ENCODE assay signal across 1 cellular context in the genomic region with DNA sequence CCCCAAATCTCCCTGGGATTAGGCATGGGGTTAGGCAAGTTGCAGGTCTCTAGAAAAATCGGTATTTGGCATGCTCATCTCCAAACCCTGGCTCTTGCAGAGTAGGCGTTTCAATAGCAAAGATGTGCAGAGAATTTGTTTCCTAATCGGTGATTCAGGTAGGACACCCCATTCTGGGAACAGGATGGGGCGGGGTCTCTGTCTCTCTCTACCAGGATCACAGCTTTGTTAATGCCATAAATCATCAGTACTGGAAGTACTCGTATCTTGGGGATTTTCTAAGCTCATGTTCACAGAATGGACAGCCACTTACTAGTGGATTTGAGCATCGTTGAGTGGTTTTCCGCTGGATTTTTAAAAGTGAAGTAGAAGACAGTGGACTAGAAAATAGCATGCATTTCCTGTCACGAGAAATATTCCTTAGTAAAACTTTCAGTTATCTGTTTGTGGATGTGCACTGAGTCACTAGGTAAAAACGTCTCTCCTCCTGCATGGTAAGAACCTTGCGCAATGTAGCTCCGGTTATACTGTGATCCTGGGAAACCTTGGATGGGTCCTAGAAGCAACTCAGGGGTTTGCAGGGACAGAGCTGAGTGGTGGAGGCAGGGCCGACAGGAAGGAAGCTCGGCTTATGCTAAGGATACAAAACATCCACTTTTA.
TF ChIP-seq lines count a peak whose summit lies in the region.

No MANE protein-coding gene starts in this region.

TF ChIP-seq in A549, 52 proteins besides CTCF, POLR2A, EP300 and RAD21 (continued from another document):
- TF ChIP-seq, protein P1, sequence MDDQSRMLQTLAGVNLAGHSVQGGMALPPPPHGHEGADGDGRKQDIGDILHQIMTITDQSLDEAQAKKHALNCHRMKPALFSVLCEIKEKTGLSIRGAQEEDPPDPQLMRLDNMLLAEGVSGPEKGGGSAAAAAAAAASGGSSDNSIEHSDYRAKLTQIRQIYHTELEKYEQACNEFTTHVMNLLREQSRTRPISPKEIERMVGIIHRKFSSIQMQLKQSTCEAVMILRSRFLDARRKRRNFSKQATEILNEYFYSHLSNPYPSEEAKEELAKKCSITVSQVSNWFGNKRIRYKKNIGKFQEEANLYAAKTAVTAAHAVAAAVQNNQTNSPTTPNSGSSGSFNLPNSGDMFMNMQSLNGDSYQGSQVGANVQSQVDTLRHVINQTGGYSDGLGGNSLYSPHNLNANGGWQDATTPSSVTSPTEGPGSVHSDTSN (IDR thresholded peaks at IDR 0.05): no peak
- TF ChIP-seq SMC3 (IDR thresholded peaks at IDR 0.05) (0 out of 3 replicates have a peak, but pooled peaks have one; percentile 22), SREBF2 (IDR thresholded peaks at IDR 0.05) (no peak), JUN (IDR thresholded peaks at IDR 0.05) (peak; percentile 37 to 43; a peak in 2 of 5 replicates), JUNB (IDR thresholded peaks at IDR 0.05) (peak; percentile 66; the same call in 1 of the 2 replicates)
- TF ChIP-seq, protein P2, sequence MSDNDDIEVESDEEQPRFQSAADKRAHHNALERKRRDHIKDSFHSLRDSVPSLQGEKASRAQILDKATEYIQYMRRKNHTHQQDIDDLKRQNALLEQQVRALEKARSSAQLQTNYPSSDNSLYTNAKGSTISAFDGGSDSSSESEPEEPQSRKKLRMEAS (IDR thresholded peaks at IDR 0.05): peak; percentile 51; the same call in 1 of the 2 replicates
- TF ChIP-seq, protein P3, sequence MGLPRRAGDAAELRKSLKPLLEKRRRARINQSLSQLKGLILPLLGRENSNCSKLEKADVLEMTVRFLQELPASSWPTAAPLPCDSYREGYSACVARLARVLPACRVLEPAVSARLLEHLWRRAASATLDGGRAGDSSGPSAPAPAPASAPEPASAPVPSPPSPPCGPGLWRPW (IDR thresholded peaks at IDR 0.05): 0 out of 2 replicates have a peak, but pooled peaks have one; percentile 11
- TF ChIP-seq, protein P4, sequence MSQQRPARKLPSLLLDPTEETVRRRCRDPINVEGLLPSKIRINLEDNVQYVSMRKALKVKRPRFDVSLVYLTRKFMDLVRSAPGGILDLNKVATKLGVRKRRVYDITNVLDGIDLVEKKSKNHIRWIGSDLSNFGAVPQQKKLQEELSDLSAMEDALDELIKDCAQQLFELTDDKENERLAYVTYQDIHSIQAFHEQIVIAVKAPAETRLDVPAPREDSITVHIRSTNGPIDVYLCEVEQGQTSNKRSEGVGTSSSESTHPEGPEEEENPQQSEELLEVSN (IDR thresholded peaks at IDR 0.05; ENCODE audit: borderline replicate concordance, low read depth): no peak
